Comparison of ENCODE assay signal across 8 cellular contexts in genomic region chr5:141558150-141558549, GRCh38.
A peak's percentile ranks its signal among the peaks of the same experiment; 100 is the strongest.
DNase-seq lines count a peak whose midpoint lies in the region; ATAC-seq and TF ChIP-seq lines count a peak whose summit lies in the region.

No MANE protein-coding gene starts in this region.

- POLR2A ChIA-PET in PC-9 (lab: Charles Lee; ENCODE audit: unreplicated experiment): no interaction called here

- intact Hi-C loops in PC-9 (cut with micrococcal nuclease; ENCODE audit: unreplicated experiment) (no loop called here), gastrocnemius medialis (cut with DNase I; ENCODE audit: low total_unique reads) (loop anchor here (2.0 kb wide), 1 partner anchor 137 kb away; the partner anchor contains the start of gene PCDHGA11)

- in situ Hi-C loops in gastrocnemius medialis (cut with MboI; ENCODE audit: low sequenced_read_pairs in 4 of 4): loop anchor here (5.0 to 25.0 kb wide), 4 partner anchors 133 to 846 kb away; partner anchors contain the start of genes PCDHB12 (in 2 of the 4), PCDHB13 (in 2 of the 4), PCDHB14 (in 2 of the 4) and PCDHGA11 (in 2 of the 4)

- H3F3A ChIP-seq in PC-9 (ENCODE audit: insufficient read depth, low read depth): peaks cover 20% of the 10 kb centered on the region; the same call in 1 of the 2 replicates

- no TSS peak for BruUV-seq in PC-9 (replicated peaks; lab: Mats Ljungman, UMichigan)

- no peak overlapping the region for H2AFZ ChIP-seq in PC-9

- DNase-seq in PC-9: no peak
- no peak for DNase-seq in epithelial cell of prostate (ENCODE audit: low read depth, low spot score)
- DNase-seq in gastrocnemius medialis: no peak
- DNase-seq in DMS79 treated with DMSO at 0.1 percent for 48 hours (lab: John Stamatoyannopoulos, UW): no peak
- no peak for DNase-seq in AML-193 (lab: John Stamatoyannopoulos, UW)
- DNase-seq in stimulated activated CD4-positive, alpha-beta T cell treated with anti-CD3 and anti-CD28 coated beads, Interleukin-2, amount 100 ng/mL, for 48 hours: no peak

- H3K4me1 ChIP-seq in PC-9 (replicated peaks; ENCODE audit: insufficient read depth) (0 out of 2 replicates have a peak, but pooled peaks cover 5% of the 10 kb centered on the region), gastrocnemius medialis (peaks cover 37 to 44% of the 10 kb centered on the region in 2 donors)

- H4K20me1 ChIP-seq in PC-9 (ENCODE audit: insufficient read depth): no peaks in the 10 kb centered on the region

- peak; percentile 9 for ATAC-seq in GM19351 (IDR thresholded peaks at IDR 0.05; ENCODE audit: unreplicated experiment)
- no peak for ATAC-seq in gastrocnemius medialis
- no peak for ATAC-seq in GM19467 (IDR thresholded peaks at IDR 0.05; ENCODE audit: unreplicated experiment)

- CTCF ChIA-PET in PC-9 (lab: Charles Lee): interaction anchor here (0.7 to 1.5 kb wide), 5 partner anchors 137 to 386 kb away, joined by 3 to 6 read pairs (median 4); partner anchors contain the start of genes PCDHGA10 and PCDHGA11

- H3K9me2 ChIP-seq in PC-9 (ENCODE audit: insufficient read depth): no peaks in the 10 kb centered on the region

- no peaks in the 10 kb centered on the region for H3K79me2 ChIP-seq in PC-9 (ENCODE audit: low read depth)

- peaks cover 16% of the 10 kb centered on the region; the same call in 1 of the 2 replicates for H3K36me3 ChIP-seq in PC-9 (ENCODE audit: low read depth)
- peaks cover 0 to 11% of the 10 kb centered on the region in 2 donors for H3K36me3 ChIP-seq in gastrocnemius medialis

- TF ChIP-seq POLR2A in gastrocnemius medialis (IDR thresholded peaks at IDR 0.05): no peak

- no peaks in the 10 kb centered on the region for H3K27me3 ChIP-seq in PC-9 (ENCODE audit: insufficient read depth, low read depth)
- no peaks in the 10 kb centered on the region for H3K27me3 ChIP-seq in gastrocnemius medialis

- no peak overlapping the region for H3K4me3 ChIP-seq in PC-9
- peak overlapping the region in 2 of 4 donors; percentile 4 to 38 for H3K4me3 ChIP-seq in gastrocnemius medialis

- H3K27ac ChIP-seq in PC-9: no peak overlapping the region
- H3K27ac ChIP-seq in epithelial cell of prostate: peak overlapping the region; percentile 99
- H3K27ac ChIP-seq in gastrocnemius medialis: peak overlapping the region; percentile 77 to 92 (median 88)

- H3K4me2 ChIP-seq in PC-9: no peak overlapping the region

- TF ChIP-seq CTCF in PC-9 (conservative IDR thresholded peaks at IDR 0.05) (peak; percentile 44; the same call in 1 of the 2 replicates), gastrocnemius medialis (IDR thresholded peaks at IDR 0.05 in 4 of 5, conservative IDR thresholded peaks at IDR 0.05 in 1 of 5) (peak in 2 of 5 experiments; percentile 5 to 14)

- H3K9me3 ChIP-seq in PC-9 (ENCODE audit: insufficient read depth, low read depth): no peaks in the 10 kb centered on the region
- no peaks in the 10 kb centered on the region for H3K9me3 ChIP-seq in gastrocnemius medialis
